ENCODE assay signal across 8 cellular contexts in the genomic region with DNA sequence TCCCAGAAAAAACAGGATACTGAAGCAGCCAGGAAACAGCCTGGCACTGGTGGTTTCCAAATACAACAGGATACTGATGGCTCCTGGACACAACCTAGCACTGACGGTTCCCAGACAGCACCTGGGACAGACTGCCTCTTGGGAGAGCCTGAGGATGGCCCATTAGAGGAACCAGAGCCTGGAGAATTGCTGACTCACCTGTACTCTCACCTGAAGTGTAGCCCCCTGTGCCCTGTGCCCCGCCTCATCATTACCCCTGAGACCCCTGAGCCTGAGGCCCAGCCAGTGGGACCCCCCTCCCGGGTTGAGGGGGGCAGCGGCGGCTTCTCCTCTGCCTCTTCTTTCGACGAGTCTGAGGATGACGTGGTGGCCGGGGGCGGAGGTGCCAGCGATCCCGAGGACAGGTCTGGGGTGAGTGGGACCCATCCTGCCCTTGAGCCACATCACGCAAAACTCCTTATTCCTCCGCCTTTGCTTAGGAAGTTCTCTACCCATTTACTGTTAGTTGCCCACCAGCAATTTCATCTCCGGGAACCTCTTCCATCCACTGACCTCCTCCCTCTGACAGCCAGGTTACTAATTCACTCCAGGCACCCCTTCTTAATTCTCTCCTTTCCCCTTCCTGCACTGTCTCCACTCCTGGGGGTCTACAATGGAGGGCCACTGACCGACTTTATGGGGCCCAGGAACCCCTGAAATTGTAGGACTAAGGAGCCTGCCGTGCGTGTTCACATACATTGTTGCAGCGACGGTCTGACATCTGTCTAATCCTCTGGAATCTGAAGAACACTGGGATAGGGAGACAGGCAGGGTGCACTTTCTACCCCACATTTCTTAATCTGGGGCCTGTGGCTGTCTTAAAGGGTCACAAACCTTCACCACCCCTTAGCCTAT. TPM values are rescaled to one million over a fixed set of nuclear protein-coding genes. Genes with fewer than 3 reads are reported as not detected.
DNase-seq lines count a peak whose midpoint lies in the region; ATAC-seq and TF ChIP-seq lines count a peak whose summit lies in the region.

No MANE protein-coding gene starts in this region.

- peak overlapping the region; percentile 94 to 98 for H3K27ac ChIP-seq in coronary artery
- peak overlapping the region; percentile 2 to 96 for H3K27ac ChIP-seq in aorta (ENCODE audit: low read depth in 1 of 2, low read length in 2 of 2)

- no peaks in the 10 kb centered on the region for H3K36me3 ChIP-seq in aorta (ENCODE audit: control insufficient read depth in 1 of 2, insufficient read depth in 2 of 2, low read length in 1 of 2)

- peaks cover 67% of the 10 kb centered on the region for H3K4me1 ChIP-seq in mononuclear cell (ENCODE audit: insufficient read depth, low read length)
- H3K4me1 ChIP-seq in aorta (ENCODE audit: control insufficient read depth in 1 of 2, insufficient read depth in 2 of 2, low read length in 2 of 2) = no peaks in the 10 kb centered on the region

- peak; percentile 54 for DNase-seq in Caki2 (ENCODE audit: low read depth)
- peak; percentile 42 for DNase-seq in NCI-H69 (lab: John Stamatoyannopoulos, UW)
- DNase-seq in coronary artery (ENCODE audit: low spot score) = no peak
- peak; percentile 64 to 86 for DNase-seq in aorta

- 18 to 26% methylated on average over 20 of the region's 20 CpGs for WGBS in aorta, 2 donors

- H3K27me3 ChIP-seq in mononuclear cell (ENCODE audit: insufficient read depth, low read length) = no peaks in the 10 kb centered on the region
- H3K27me3 ChIP-seq in aorta (ENCODE audit: control insufficient read depth in 1 of 2, insufficient read depth in 2 of 2, low read length in 1 of 2) = no peaks in the 10 kb centered on the region

- no peak for ATAC-seq in aorta (ENCODE audit: low FRiP score)
- ATAC-seq in GM19035 (IDR thresholded peaks at IDR 0.05; ENCODE audit: unreplicated experiment) = no peak
- ATAC-seq in GM19023 (IDR thresholded peaks at IDR 0.05; ENCODE audit: unreplicated experiment) = no peak
- ATAC-seq in GM19324 (IDR thresholded peaks at IDR 0.05; ENCODE audit: low FRiP score, unreplicated experiment) = no peak

- in situ Hi-C loops in Caki2 (cut with HindIII; ENCODE audit: low pct_unique_long_range_greater_than_20kb, low sequenced_read_pairs) = no loop called here

- H3K4me3 ChIP-seq in coronary artery (peak overlapping the region; percentile 94), mononuclear cell (ENCODE audit: low read length) (peak overlapping the region; percentile 73), aorta (ENCODE audit: low read length in 2 of 2) (peak overlapping the region; percentile 55 to 84)

- H3K9me3 ChIP-seq in mononuclear cell (ENCODE audit: low read depth, low read length) (no peaks in the 10 kb centered on the region), aorta (ENCODE audit: control insufficient read depth, low read length) (no peaks in the 10 kb centered on the region)

- intact Hi-C loops in aorta (cut with DNase I) = loop anchor here in 1 of 2 donors (2.0 to 5.0 kb wide), 3 partner anchors 33 to 79 kb away; partner anchors contain the start of genes ACTMAP, EGLN2 and SNRPA

- no peak for TF ChIP-seq CTCF in coronary artery (IDR thresholded peaks at IDR 0.05)

RNA-seq across cellular contexts. Expression of gene ITPKC, which starts 1.2 kb away (rescaled TPM):
- total RNA-seq in Caki2 (2014; rRNA removed; shearing (Covaris generic); ENCODE audit: low replicate concordance) = 23.1 and 25.3 TPM in 2 replicates
- total RNA-seq in mononuclear cell (6.7 TPM), aorta (10 to 100 TPM; 23.9 to 25.7 TPM)
- 10 to 100 TPM; 11.1 to 13.8 TPM for polyA plus RNA-seq in aorta

RNA-seq across cellular contexts. Expression of gene COQ8B, which starts 1.4 kb away (rescaled TPM):
- total RNA-seq in Caki2 (2014; rRNA removed; shearing (Covaris generic); ENCODE audit: low replicate concordance) = 81.8 and 159 TPM in 2 replicates
- 11.9 TPM for total RNA-seq in mononuclear cell
- 10 to 100 TPM; 26.2 to 39.3 TPM for total RNA-seq in aorta
- 10 to 100 TPM; 20.5 to 79.8 TPM for polyA plus RNA-seq in aorta

RNA-seq across cellular contexts. Expression of gene NUMBL, which starts 27.7 kb away (rescaled TPM):
- 22.2 and 39.0 TPM in 2 replicates for total RNA-seq in Caki2 (2014; rRNA removed; shearing (Covaris generic); ENCODE audit: low replicate concordance)
- total RNA-seq in mononuclear cell = 3.1 TPM
- total RNA-seq in aorta = 10 to 100 TPM; 51.7 to 95.4 TPM
- 10 to 100 TPM in 1 of 2 donors, 1 to 10 TPM in 1; 9.8 to 70.2 TPM for polyA plus RNA-seq in aorta

RNA-seq across cellular contexts. Expression of gene ACTMAP, which starts 32.1 kb away (rescaled TPM):
- 3.3 and 5.2 TPM in 2 replicates for total RNA-seq in Caki2 (2014; rRNA removed; shearing (Covaris generic); ENCODE audit: low replicate concordance)
- 0.52 TPM for total RNA-seq in mononuclear cell
- total RNA-seq in aorta = 1 to 10 TPM; 4.2 to 6.1 TPM
- 1 to 10 TPM in 1 of 2 donors, under 1 TPM in 1; 0.88 to 3.2 TPM for polyA plus RNA-seq in aorta

RNA-seq across cellular contexts. Expression of gene SNRPA, which starts 32.9 kb away (rescaled TPM):
- total RNA-seq in Caki2 (2014; rRNA removed; shearing (Covaris generic); ENCODE audit: low replicate concordance) = 51.1 and 64.3 TPM in 2 replicates
- total RNA-seq in mononuclear cell = 26.2 TPM
- 10 to 100 TPM; 40.5 to 47.2 TPM for total RNA-seq in aorta
- 10 to 100 TPM; 26.7 to 49.1 TPM for polyA plus RNA-seq in aorta
